Comparison of ENCODE assay signal across 8 cellular contexts in the genomic region with DNA sequence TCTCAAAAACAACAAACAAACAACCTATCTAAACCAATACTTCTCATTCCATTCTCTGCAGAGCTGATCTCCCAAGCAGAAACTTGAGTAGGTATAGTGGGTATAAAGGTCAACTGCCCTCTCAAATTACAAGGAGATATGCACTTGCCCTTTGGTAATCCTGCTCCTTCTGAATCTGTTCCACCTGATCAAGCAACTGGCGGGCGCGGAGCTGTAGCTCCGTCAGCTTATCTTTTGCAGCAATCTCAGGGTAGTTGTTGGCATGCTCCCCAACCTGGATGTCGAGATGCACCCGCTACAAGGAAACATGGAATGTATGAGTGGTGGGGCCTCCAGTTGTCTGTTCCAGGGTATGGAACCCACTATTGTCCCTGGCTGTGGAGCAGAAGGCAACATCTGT. TPM values are rescaled to one million over a fixed set of nuclear protein-coding genes. Genes with fewer than 3 reads are reported as not detected.
DNase-seq lines count a peak whose midpoint lies in the region; ATAC-seq lines count a peak whose summit lies in the region.

No MANE protein-coding gene starts in this region.

- intact Hi-C loops in dendritic cell treated with granulocyte-macrophage colony-stimulating factor and Interleukin-4, amounts not matched to agents 40 ng/mL and 50 ng/mL, for 4 days (cut with micrococcal nuclease), result no loop called here

- peak overlapping the region; percentile 90 to 99 (median 94) for H3K4me2 ChIP-seq in BLaER1 treated with 17β-estradiol and CSF1 and Interleukin-3, amounts not matched to agents 10 nM and 100 nM

- H3K4me3 ChIP-seq in BLaER1 treated with 17β-estradiol and CSF1 and Interleukin-3, amounts not matched to agents 10 nM and 100 nM, result peak overlapping the region; percentile 79 to 99 (median 90)

- peaks cover 1% of the 10 kb centered on the region for H3K27me3 Mint-ChIP-seq in dendritic cell treated with granulocyte-macrophage colony-stimulating factor and Interleukin-4, amounts not matched to agents 40 ng/mL and 50 ng/mL, for 4 days
- no peaks in the 10 kb centered on the region for H3K27me3 Mint-ChIP-seq in natural killer cell treated with Interleukin-12 subunit alpha and Interleukin-12 subunit beta and Interleukin-15 and Interleukin-18, amount 100 ng/mL, for 72 hours

- peaks cover 0 to 37% (median 0%) of the 10 kb centered on the region in 11 experiments; a peak in 9 of 22 replicates for H4K20me1 ChIP-seq in BLaER1 treated with 17β-estradiol and CSF1 and Interleukin-3, amounts not matched to agents 10 nM and 100 nM

- no peaks in the 10 kb centered on the region for H3K27me3 ChIP-seq in BLaER1 treated with 17β-estradiol and CSF1 and Interleukin-3, amounts not matched to agents 10 nM and 100 nM

- peaks cover 26 to 32% (median 30%) of the 10 kb centered on the region in 10 experiments for H3K4me1 ChIP-seq in BLaER1 treated with 17β-estradiol and CSF1 and Interleukin-3, amounts not matched to agents 10 nM and 100 nM

- H3K4me1 Mint-ChIP-seq in dendritic cell treated with granulocyte-macrophage colony-stimulating factor and Interleukin-4, amounts not matched to agents 40 ng/mL and 50 ng/mL, for 4 days (ENCODE audit: low read depth), result peaks cover 34% of the 10 kb centered on the region
- peaks cover 27 to 29% of the 10 kb centered on the region in 2 donors for H3K4me1 Mint-ChIP-seq in natural killer cell treated with Interleukin-12 subunit alpha and Interleukin-12 subunit beta and Interleukin-15 and Interleukin-18, amount 100 ng/mL, for 72 hours (ENCODE audit: low read depth in 2 of 2)

- no peaks in the 10 kb centered on the region for H3K9me3 ChIP-seq in BLaER1 treated with 17β-estradiol and CSF1 and Interleukin-3, amounts not matched to agents 10 nM and 100 nM (replicated peaks in 1 of 11)
- H3K9me3 ChIP-seq in KOPT-K1 (ENCODE audit: insufficient read depth, low read length, poor library complexity, severe bottlenecking), result no peaks in the 10 kb centered on the region

- H3K27ac ChIP-seq in BLaER1 treated with 17β-estradiol and CSF1 and Interleukin-3, amounts not matched to agents 10 nM and 100 nM, result peak overlapping the region; percentile 80 to 93 (median 89); a peak in 19 of 22 replicates
- peak overlapping the region; percentile 93 for H3K27ac ChIP-seq in KOPT-K1 (ENCODE audit: low read depth, low read length, poor library complexity, severe bottlenecking)

- H3K36me3 ChIP-seq in BLaER1 treated with 17β-estradiol and CSF1 and Interleukin-3, amounts not matched to agents 10 nM and 100 nM, result peaks cover 30 to 54% (median 44%) of the 10 kb centered on the region in 11 experiments
- peaks cover 46% of the 10 kb centered on the region for H3K36me3 ChIP-seq in KOPT-K1 (ENCODE audit: insufficient read depth, low read length)

- peak overlapping the region; percentile 87 to 96 (median 93) for H3K9ac ChIP-seq in BLaER1 treated with 17β-estradiol and CSF1 and Interleukin-3, amounts not matched to agents 10 nM and 100 nM

- no peaks in the 10 kb centered on the region for H3K9me3 Mint-ChIP-seq in dendritic cell treated with granulocyte-macrophage colony-stimulating factor and Interleukin-4, amounts not matched to agents 40 ng/mL and 50 ng/mL, for 4 days
- no peaks in the 10 kb centered on the region for H3K9me3 Mint-ChIP-seq in natural killer cell treated with Interleukin-12 subunit alpha and Interleukin-12 subunit beta and Interleukin-15 and Interleukin-18, amount 100 ng/mL, for 72 hours

- H3K4me3 Mint-ChIP-seq in dendritic cell treated with granulocyte-macrophage colony-stimulating factor and Interleukin-4, amounts not matched to agents 40 ng/mL and 50 ng/mL, for 4 days, result peak overlapping the region; percentile 90
- H3K4me3 Mint-ChIP-seq in natural killer cell treated with Interleukin-12 subunit alpha and Interleukin-12 subunit beta and Interleukin-15 and Interleukin-18, amount 100 ng/mL, for 72 hours, result peak overlapping the region; percentile 90

- DNase-seq in natural killer cell treated with Interleukin-12 subunit alpha and Interleukin-12 subunit beta and Interleukin-15 and Interleukin-18, amount 100 ng/mL, for 72 hours (ENCODE audit: low spot score), result no peak
- DNase-seq in NCI-H1694 (lab: John Stamatoyannopoulos, UW), result no peak

- H3K36me3 Mint-ChIP-seq in dendritic cell treated with granulocyte-macrophage colony-stimulating factor and Interleukin-4, amounts not matched to agents 40 ng/mL and 50 ng/mL, for 4 days (ENCODE audit: low read depth), result peaks cover 63% of the 10 kb centered on the region
- H3K36me3 Mint-ChIP-seq in natural killer cell treated with Interleukin-12 subunit alpha and Interleukin-12 subunit beta and Interleukin-15 and Interleukin-18, amount 100 ng/mL, for 72 hours, result peaks cover 9% of the 10 kb centered on the region

- no peak for ATAC-seq in natural killer cell treated with Interleukin-12 subunit alpha and Interleukin-12 subunit beta and Interleukin-15 and Interleukin-18, amount 100 ng/mL, for 72 hours
- ATAC-seq in HG03135 (IDR thresholded peaks at IDR 0.05; ENCODE audit: unreplicated experiment) (no peak), HG02588 (IDR thresholded peaks at IDR 0.05; ENCODE audit: unreplicated experiment) (no peak), GM21576 (IDR thresholded peaks at IDR 0.05; ENCODE audit: unreplicated experiment) (no peak)

- H3K27ac Mint-ChIP-seq in dendritic cell treated with granulocyte-macrophage colony-stimulating factor and Interleukin-4, amounts not matched to agents 40 ng/mL and 50 ng/mL, for 4 days, result peak overlapping the region; percentile 97
- peak overlapping the region; percentile 96 to 98 for H3K27ac Mint-ChIP-seq in natural killer cell treated with Interleukin-12 subunit alpha and Interleukin-12 subunit beta and Interleukin-15 and Interleukin-18, amount 100 ng/mL, for 72 hours

RNA-seq across cellular contexts. Expression of a gene that starts 1.1 kb away (rescaled TPM):
- 100 to 1,000 TPM in 1 of 2 donors, 10 to 100 TPM in 1; 97.9 to 104 TPM for total RNA-seq in natural killer cell treated with Interleukin-12 subunit alpha and Interleukin-12 subunit beta and Interleukin-15 and Interleukin-18, amount 100 ng/mL, for 72 hours

RNA-seq across cellular contexts. Expression of a gene that starts 7.2 kb away (rescaled TPM):
- 100 to 1,000 TPM in 1 of 2 donors, 10 to 100 TPM in 1; 99.7 to 208 TPM for total RNA-seq in natural killer cell treated with Interleukin-12 subunit alpha and Interleukin-12 subunit beta and Interleukin-15 and Interleukin-18, amount 100 ng/mL, for 72 hours

RNA-seq across cellular contexts. Expression of a gene that starts 25.5 kb away (rescaled TPM):
- total RNA-seq in natural killer cell treated with Interleukin-12 subunit alpha and Interleukin-12 subunit beta and Interleukin-15 and Interleukin-18, amount 100 ng/mL, for 72 hours, result 100 to 1,000 TPM in 1 of 2 donors, 10 to 100 TPM in 1; 84.8 to 116 TPM

RNA-seq across cellular contexts. Expression of a gene that starts 39.8 kb away (rescaled TPM):
- under 1 TPM in 1 of 2 donors, not detected in 1; 0.12 TPM for total RNA-seq in natural killer cell treated with Interleukin-12 subunit alpha and Interleukin-12 subunit beta and Interleukin-15 and Interleukin-18, amount 100 ng/mL, for 72 hours
